1 cellular context compared by ENCODE assay signal in the genomic region with DNA sequence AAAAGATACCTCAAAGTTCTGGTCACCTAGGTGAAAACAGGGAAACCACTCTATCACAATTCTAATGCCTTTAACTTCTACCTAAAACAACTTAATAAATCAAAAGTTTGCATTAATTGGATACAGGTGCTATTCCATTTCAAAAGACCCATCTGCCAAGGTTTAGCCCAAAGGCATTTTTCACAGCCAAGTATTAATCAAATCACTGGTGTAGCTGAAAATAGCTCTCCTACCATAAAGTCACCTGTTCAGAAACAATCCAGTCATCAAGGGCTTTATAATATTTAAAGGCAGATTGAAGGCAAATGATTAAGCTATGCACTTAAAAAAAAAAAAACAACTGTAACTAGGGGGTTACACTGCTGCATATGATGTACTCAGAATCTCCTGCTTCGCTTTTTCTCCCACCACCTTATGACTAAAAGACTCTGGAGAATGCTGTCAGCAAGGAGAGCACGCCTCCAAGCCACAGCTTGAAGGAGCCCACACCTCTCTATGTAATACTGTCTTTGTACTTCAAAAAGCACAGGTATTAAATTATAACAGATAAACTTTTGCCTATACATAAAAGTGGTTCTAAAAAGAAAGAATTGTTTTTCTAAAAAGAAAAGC.
A peak's percentile ranks its signal among the peaks of the same experiment; 100 is the strongest.
TF ChIP-seq lines count a peak whose summit lies in the region.

No MANE protein-coding gene starts in this region.

TF ChIP-seq in GM12878, 131 proteins besides CTCF, POLR2A, EP300 and RAD21:
- TF ChIP-seq ZNF384 (IDR thresholded peaks at IDR 0.05; ENCODE audit: borderline replicate concordance, low read depth, low read length): peak; percentile 21; the same call in 1 of the 2 replicates
- TF ChIP-seq, protein P1, sequence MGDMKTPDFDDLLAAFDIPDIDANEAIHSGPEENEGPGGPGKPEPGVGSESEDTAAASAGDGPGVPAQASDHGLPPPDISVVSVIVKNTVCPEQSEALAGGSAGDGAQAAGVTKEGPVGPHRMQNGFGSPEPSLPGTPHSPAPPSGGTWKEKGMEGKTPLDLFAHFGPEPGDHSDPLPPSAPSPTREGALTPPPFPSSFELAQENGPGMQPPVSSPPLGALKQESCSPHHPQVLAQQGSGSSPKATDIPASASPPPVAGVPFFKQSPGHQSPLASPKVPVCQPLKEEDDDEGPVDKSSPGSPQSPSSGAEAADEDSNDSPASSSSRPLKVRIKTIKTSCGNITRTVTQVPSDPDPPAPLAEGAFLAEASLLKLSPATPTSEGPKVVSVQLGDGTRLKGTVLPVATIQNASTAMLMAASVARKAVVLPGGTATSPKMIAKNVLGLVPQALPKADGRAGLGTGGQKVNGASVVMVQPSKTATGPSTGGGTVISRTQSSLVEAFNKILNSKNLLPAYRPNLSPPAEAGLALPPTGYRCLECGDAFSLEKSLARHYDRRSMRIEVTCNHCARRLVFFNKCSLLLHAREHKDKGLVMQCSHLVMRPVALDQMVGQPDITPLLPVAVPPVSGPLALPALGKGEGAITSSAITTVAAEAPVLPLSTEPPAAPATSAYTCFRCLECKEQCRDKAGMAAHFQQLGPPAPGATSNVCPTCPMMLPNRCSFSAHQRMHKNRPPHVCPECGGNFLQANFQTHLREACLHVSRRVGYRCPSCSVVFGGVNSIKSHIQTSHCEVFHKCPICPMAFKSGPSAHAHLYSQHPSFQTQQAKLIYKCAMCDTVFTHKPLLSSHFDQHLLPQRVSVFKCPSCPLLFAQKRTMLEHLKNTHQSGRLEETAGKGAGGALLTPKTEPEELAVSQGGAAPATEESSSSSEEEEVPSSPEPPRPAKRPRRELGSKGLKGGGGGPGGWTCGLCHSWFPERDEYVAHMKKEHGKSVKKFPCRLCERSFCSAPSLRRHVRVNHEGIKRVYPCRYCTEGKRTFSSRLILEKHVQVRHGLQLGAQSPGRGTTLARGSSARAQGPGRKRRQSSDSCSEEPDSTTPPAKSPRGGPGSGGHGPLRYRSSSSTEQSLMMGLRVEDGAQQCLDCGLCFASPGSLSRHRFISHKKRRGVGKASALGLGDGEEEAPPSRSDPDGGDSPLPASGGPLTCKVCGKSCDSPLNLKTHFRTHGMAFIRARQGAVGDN (IDR thresholded peaks at IDR 0.05): no peak
- TF ChIP-seq CBFB (IDR thresholded peaks at IDR 0.05; ENCODE audit: low read depth): no peak
- no peak for TF ChIP-seq SUZ12 (IDR thresholded peaks at IDR 0.05; ENCODE audit: unreplicated experiment)
- TF ChIP-seq, protein P2, sequence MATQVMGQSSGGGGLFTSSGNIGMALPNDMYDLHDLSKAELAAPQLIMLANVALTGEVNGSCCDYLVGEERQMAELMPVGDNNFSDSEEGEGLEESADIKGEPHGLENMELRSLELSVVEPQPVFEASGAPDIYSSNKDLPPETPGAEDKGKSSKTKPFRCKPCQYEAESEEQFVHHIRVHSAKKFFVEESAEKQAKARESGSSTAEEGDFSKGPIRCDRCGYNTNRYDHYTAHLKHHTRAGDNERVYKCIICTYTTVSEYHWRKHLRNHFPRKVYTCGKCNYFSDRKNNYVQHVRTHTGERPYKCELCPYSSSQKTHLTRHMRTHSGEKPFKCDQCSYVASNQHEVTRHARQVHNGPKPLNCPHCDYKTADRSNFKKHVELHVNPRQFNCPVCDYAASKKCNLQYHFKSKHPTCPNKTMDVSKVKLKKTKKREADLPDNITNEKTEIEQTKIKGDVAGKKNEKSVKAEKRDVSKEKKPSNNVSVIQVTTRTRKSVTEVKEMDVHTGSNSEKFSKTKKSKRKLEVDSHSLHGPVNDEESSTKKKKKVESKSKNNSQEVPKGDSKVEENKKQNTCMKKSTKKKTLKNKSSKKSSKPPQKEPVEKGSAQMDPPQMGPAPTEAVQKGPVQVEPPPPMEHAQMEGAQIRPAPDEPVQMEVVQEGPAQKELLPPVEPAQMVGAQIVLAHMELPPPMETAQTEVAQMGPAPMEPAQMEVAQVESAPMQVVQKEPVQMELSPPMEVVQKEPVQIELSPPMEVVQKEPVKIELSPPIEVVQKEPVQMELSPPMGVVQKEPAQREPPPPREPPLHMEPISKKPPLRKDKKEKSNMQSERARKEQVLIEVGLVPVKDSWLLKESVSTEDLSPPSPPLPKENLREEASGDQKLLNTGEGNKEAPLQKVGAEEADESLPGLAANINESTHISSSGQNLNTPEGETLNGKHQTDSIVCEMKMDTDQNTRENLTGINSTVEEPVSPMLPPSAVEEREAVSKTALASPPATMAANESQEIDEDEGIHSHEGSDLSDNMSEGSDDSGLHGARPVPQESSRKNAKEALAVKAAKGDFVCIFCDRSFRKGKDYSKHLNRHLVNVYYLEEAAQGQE (IDR thresholded peaks at IDR 0.05; ENCODE audit: low read depth, low read length): no peak
- no peak for TF ChIP-seq CEBPB (IDR thresholded peaks at IDR 0.05; ENCODE audit: borderline replicate concordance in 1 of 2, low read depth in 2 of 2, low read length in 2 of 2)
- no peak for TF ChIP-seq POLR2AphosphoS5 (IDR thresholded peaks at IDR 0.05; ENCODE audit: low read length)
